In genomic region chr16:1503110-1503955, GRCh38 we compare ENCODE assay signal across 1 cellular context.
TF ChIP-seq lines count a peak whose summit lies in the region.

No MANE protein-coding gene starts in this region.

TF ChIP-seq in GM12878, 131 proteins besides CTCF, POLR2A, EP300 and RAD21:
- TF ChIP-seq KDM1A (IDR thresholded peaks at IDR 0.05; ENCODE audit: borderline replicate concordance): no peak
